In genomic region chr7:16234493-16235151, GRCh38 we compare ENCODE assay signal across 23 cellular contexts.
"Had no signal": no experiment of that assay in that cellular context is flagged by ENCODE, and none has a peak within 500 bp of the region (broad histone marks: within the 10 kb centered on the region; RNA-seq: fewer than 3 reads in every experiment).

No MANE protein-coding gene starts in this region.

- H3K4me3 ChIP-seq: heart left ventricle, left lung, mucosa of descending colon, skin epidermis, stomach, thyroid gland, upper lobe of right lung had no signal

- H3K4me1 ChIP-seq: left lung, stomach, thyroid gland, upper lobe of right lung had no signal

- H3K9me3 ChIP-seq: thyroid gland had no signal

- H3K27ac ChIP-seq: left lung, skin epidermis, stomach, thyroid gland, upper lobe of right lung had no signal

- H3K36me3 ChIP-seq: left lung, stomach, thyroid gland, upper lobe of right lung had no signal

- DNase-seq: activated CD4-positive, alpha-beta T cell treated with anti-CD3 and anti-CD28 coated beads for 1 hour; activated CD4-positive, alpha-beta T cell treated with anti-CD3 and anti-CD28 coated beads, Interleukin-2, amount 50 U/mL, for 1 hour; activated CD8-positive, alpha-beta T cell treated with anti-CD3 and anti-CD28 coated beads for 36 hours; activated naive CD8-positive, alpha-beta T cell treated with anti-CD3 and anti-CD28 coated beads, Interleukin-2, amount 50 U/mL, for 24 hours; activated T-cell treated with anti-CD3 and anti-CD28 coated beads, Interleukin-2, amount 50 U/mL, for 48 hours; amygdala; endodermal cell; foreskin fibroblast; heart left ventricle; hypothalamus; kidney glomerular epithelial cell; left lung; mucosa of descending colon; stimulated activated naive B cell treated with anti-CD40 and anti-IgM and Interleukin-4, amounts not matched to agents 10 μg/mL and 1 μg/mL and 100 μg/mL, for 72 hours; stomach; T-helper 17 cell; T1000; thyroid gland; upper lobe of right lung had no signal

- ATAC-seq: activated CD8-positive, alpha-beta T cell treated with anti-CD3 and anti-CD28 coated beads for 36 hours; activated naive CD8-positive, alpha-beta T cell treated with anti-CD3 and anti-CD28 coated beads, Interleukin-2, amount 50 U/mL, for 24 hours; esophagus mucosa; left lung; mucosa of descending colon; natural killer cell treated with Interleukin-12 subunit alpha and Interleukin-12 subunit beta and Interleukin-15 and Interleukin-18, amount 100 ng/mL, for 72 hours; sciatic nerve; stimulated activated naive B cell treated with anti-CD40 and anti-IgM and Interleukin-4, amounts not matched to agents 10 μg/mL and 1 μg/mL and 100 μg/mL, for 72 hours; T-helper 17 cell; upper lobe of right lung had no signal

- H3K27me3 ChIP-seq: heart left ventricle, left lung, stomach, thyroid gland, upper lobe of right lung had no signal
